Comparison of ENCODE assay signal across 8 cellular contexts in genomic region chr1:69567847-69568434, GRCh38. TPM values are rescaled to one million over a fixed set of nuclear protein-coding genes. Genes with fewer than 3 reads are reported as not detected.
DNase-seq lines count a peak whose midpoint lies in the region; ATAC-seq, FAIRE-seq and TF ChIP-seq lines count a peak whose summit lies in the region.

LRRC7 (plus strand) TSS chr1:69567922; CDS start chr1:69568640, 718 bp downstream.

- intact Hi-C loops in right cardiac atrium (cut with DNase I): no loop called here
- intact Hi-C loops in prostate gland (cut with DNase I): no loop called here

- peaks cover 4% of the 10 kb centered on the region for H3K4me1 Mint-ChIP-seq in activated T-cell treated with anti-CD3 and anti-CD28 coated beads, Interleukin-2, amount 50 U/mL, for 4 hours (ENCODE audit: low read depth)

- H3K4me1 ChIP-seq in right cardiac atrium (ENCODE audit: control insufficient read depth, insufficient read depth, low read length) (no peaks in the 10 kb centered on the region), prostate gland (replicated peaks) (no peaks in the 10 kb centered on the region)

- no peak for TF ChIP-seq CTCF in prostate gland (IDR thresholded peaks at IDR 0.05)

- peak in 1 of 2 donors; percentile 11 for ATAC-seq in activated T-cell treated with anti-CD3 and anti-CD28 coated beads, Interleukin-2, amount 50 U/mL, for 4 hours
- ATAC-seq in right cardiac atrium: peak; percentile 65 to 69
- no peak for ATAC-seq in HG03378 (IDR thresholded peaks at IDR 0.05; ENCODE audit: unreplicated experiment)

- peaks cover 34% of the 10 kb centered on the region for H3K27me3 Mint-ChIP-seq in activated T-cell treated with anti-CD3 and anti-CD28 coated beads, Interleukin-2, amount 50 U/mL, for 4 hours (ENCODE audit: low read depth)

- no peaks in the 10 kb centered on the region for H3K9me3 ChIP-seq in right cardiac atrium (ENCODE audit: control insufficient read depth, low read length)
- H3K9me3 ChIP-seq in prostate gland: no peaks in the 10 kb centered on the region

- no peaks in the 10 kb centered on the region for H3K9me3 Mint-ChIP-seq in activated T-cell treated with anti-CD3 and anti-CD28 coated beads, Interleukin-2, amount 50 U/mL, for 4 hours

- H3K27me3 ChIP-seq in right cardiac atrium (ENCODE audit: control insufficient read depth, insufficient read depth): no peaks in the 10 kb centered on the region
- no peaks in the 10 kb centered on the region for H3K27me3 ChIP-seq in prostate gland (replicated peaks; ENCODE audit: insufficient read depth)

- no peaks in the 10 kb centered on the region for H3K36me3 Mint-ChIP-seq in activated T-cell treated with anti-CD3 and anti-CD28 coated beads, Interleukin-2, amount 50 U/mL, for 4 hours (ENCODE audit: insufficient read depth)

- peak within 1 kb of the TSS; percentile 72 for H3K27ac ChIP-seq in right cardiac atrium (ENCODE audit: low read length)
- H3K27ac ChIP-seq in prostate gland: peak within 1 kb of the TSS; percentile 6 to 51

- no peaks in the 10 kb centered on the region for H3K36me3 ChIP-seq in prostate gland

- under 1% methylated on average over 57 of the region's 57 CpGs for WGBS in right cardiac atrium
- under 1% methylated on average over 32 of the region's 57 CpGs for WGBS in prostate gland

- no peak for DNase-seq in activated T-cell treated with anti-CD3 and anti-CD28 coated beads, Interleukin-2, amount 50 U/mL, for 4 hours
- DNase-seq in activated T-cell treated with anti-CD3 and anti-CD28 coated beads for 4 hours (no peak), NCI-H1930 (lab: John Stamatoyannopoulos, UW) (peak; percentile 47 to 50), anterior cingulate cortex (lab: John Stamatoyannopoulos, UW) (peak in 44 of 58 donors; percentile 26 to 80 (median 51)), right cardiac atrium (peak; percentile 17 to 59 (median 50)), prostate gland (ENCODE audit: low spot score) (no peak), H54 (ENCODE audit: insufficient read length, low spot score) (no peak)

- TF ChIP-seq POLR2A in prostate gland (IDR thresholded peaks at IDR 0.05) (no peak), H54 (IDR thresholded peaks at IDR 0.05; ENCODE audit: low read depth, low read length) (no peak)

- no peak for FAIRE-seq in H54 (lab: Jason Lieb, UNC)

- peak within 1 kb of the TSS; percentile 75 for H3K4me3 Mint-ChIP-seq in activated T-cell treated with anti-CD3 and anti-CD28 coated beads, Interleukin-2, amount 50 U/mL, for 4 hours

- H3K4me3 ChIP-seq in right cardiac atrium (ENCODE audit: low read length): peak within 1 kb of the TSS; percentile 31
- H3K4me3 ChIP-seq in prostate gland: peak within 1 kb of the TSS; percentile 19 to 38

RNA-seq across cellular contexts. Expression of gene LRRC7, which starts in this region (rescaled TPM):
- total RNA-seq in activated T-cell treated with anti-CD3 and anti-CD28 coated beads, Interleukin-2, amount 50 U/mL, for 4 hours: under 1 TPM in 1 of 3 donors, not detected in 2; 0.27 TPM
- total RNA-seq in right cardiac atrium (1 to 10 TPM in 3 of 4 donors, under 1 TPM in 1; 0.91 to 6.5 (median 2.5) TPM), prostate gland (1 to 10 TPM; 2.8 to 3.0 TPM)
- 3.4 TPM for polyA plus RNA-seq in right cardiac atrium

Comparison
In these comparisons a context has a peak if more than half of its experiments do, and no peak if none do; other contexts are left out.
1. DNase-seq: peak in NCI-H1930 (2 of 2), anterior cingulate cortex (44 of 58) and right cardiac atrium (3 of 3); none in activated T-cell treated with anti-CD3 and anti-CD28 coated beads, Interleukin-2, amount 50 U/mL, for 4 hours (single experiment), activated T-cell treated with anti-CD3 and anti-CD28 coated beads for 4 hours (single experiment), prostate gland (single experiment) and H54 (single experiment).